ENCODE assay signal across 8 cellular contexts in genomic region chr7:124032369-124033092, GRCh38. TPM values are rescaled to one million over a fixed set of nuclear protein-coding genes. Genes with fewer than 3 reads are reported as not detected.
A peak's percentile ranks its signal among the peaks of the same experiment; 100 is the strongest.
DNase-seq lines count a peak whose midpoint lies in the region; ATAC-seq and TF ChIP-seq lines count a peak whose summit lies in the region.

TMEM229A (minus strand) TSS chr7:124033067; CDS start chr7:124033003, 64 bp downstream.

- H3K27ac ChIP-seq in 22Rv1 = no peak within 1 kb of the TSS

- no peaks in the 10 kb centered on the region for H3K9me3 ChIP-seq in adipocyte (ENCODE audit: control insufficient read depth, low read length)

- DNase-seq in GM13977 (ENCODE audit: low spot score) = peak; percentile 54
- peak; percentile 65 for DNase-seq in NCI-H1105 treated with DMSO at 0.1 percent for 48 hours (lab: John Stamatoyannopoulos, UW)
- peak; percentile 52 for DNase-seq in adipocyte (ENCODE audit: low read depth)
- DNase-seq in left ventricle myocardium superior = peak; percentile 48
- peak; percentile 37 for DNase-seq in pons (ENCODE audit: low spot score)
- DNase-seq in NK-92 (lab: John Stamatoyannopoulos, UW; ENCODE audit: unreplicated experiment) = no peak

- TF ChIP-seq CTCF in 22Rv1 (IDR thresholded peaks at IDR 0.05) (peak; percentile 62), GM13977 (IDR thresholded peaks at IDR 0.05; ENCODE audit: extremely low read depth, insufficient read depth, missing control alignments) (no peak)

- intact Hi-C loops in left ventricle myocardium superior (cut with micrococcal nuclease) = no loop called here

- peak within 1 kb of the TSS; percentile 59 for H3K4me3 ChIP-seq in adipocyte (ENCODE audit: low read length)

- peak; percentile 80 for ATAC-seq in left ventricle myocardium superior
- no peak for ATAC-seq in GM19452 (IDR thresholded peaks at IDR 0.05; ENCODE audit: unreplicated experiment)

- in situ Hi-C loops in GM13977 (cut with MboI; ENCODE audit: low pct_unique_long_range_greater_than_20kb, low sequenced_read_pairs, unreplicated experiment) = no loop called here

- peaks cover 3% of the 10 kb centered on the region for H3K4me1 ChIP-seq in adipocyte (ENCODE audit: control insufficient read depth, insufficient read depth, low read length)

- H3K36me3 ChIP-seq in adipocyte (ENCODE audit: control insufficient read depth, insufficient read depth, low read length, severe bottlenecking) = no peaks in the 10 kb centered on the region

- H3K9ac ChIP-seq in adipocyte (ENCODE audit: low read length) = no peak within 1 kb of the TSS

- peaks cover 31% of the 10 kb centered on the region for H3K27me3 ChIP-seq in adipocyte (replicated peaks; ENCODE audit: control insufficient read depth, insufficient read depth, low read length)

RNA-seq across cellular contexts. Expression of gene TMEM229A, which starts in this region (rescaled TPM):
- not detected for total RNA-seq in left ventricle myocardium superior

Comparison
In these comparisons a context has a peak if more than half of its experiments do, and no peak if none do; other contexts are left out.
1. Peak in DNase-seq and ATAC-seq in left ventricle myocardium superior; RNA of the gene not detected or under 1 TPM.